In the genomic region with DNA sequence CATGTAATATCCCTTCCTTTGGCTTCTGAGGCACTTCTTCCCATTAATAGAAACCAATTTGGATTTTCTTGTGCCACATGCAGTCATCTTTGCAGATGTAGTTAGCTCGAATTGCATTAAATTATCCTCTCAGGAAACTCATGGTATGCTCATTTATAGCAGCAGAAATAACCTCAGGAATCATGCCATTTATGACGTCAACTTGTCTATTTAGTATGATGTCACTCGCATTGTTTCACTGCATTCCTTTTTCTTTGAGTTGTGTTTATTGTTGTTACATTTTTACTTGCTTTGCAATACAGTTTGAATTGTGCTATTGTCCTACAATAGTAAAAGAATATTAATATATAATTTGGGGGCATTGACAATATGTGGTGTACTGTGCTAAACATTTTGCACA, we compare ENCODE assay signal across 14 cellular contexts.
A peak's percentile ranks its signal among the peaks of the same experiment; 100 is the strongest.
DNase-seq lines count a peak whose midpoint lies in the region; TF ChIP-seq lines count a peak whose summit lies in the region.
"Had no signal": no experiment of that assay in that cellular context is flagged by ENCODE, and none has a peak within 500 bp of the region (broad histone marks: within the 10 kb centered on the region; RNA-seq: fewer than 3 reads in every experiment).

No MANE protein-coding gene starts in this region.

- no peaks in the 10 kb centered on the region for H3K36me3 Mint-ChIP-seq in brain
- H3K36me3 Mint-ChIP-seq: CD4-positive, CD25-positive, alpha-beta regulatory T cell had no signal

- no peak overlapping the region for H3K4me3 ChIP-seq in SJCRH30
- H3K4me3 ChIP-seq: BLaER1 treated with 17β-estradiol and CSF1 and Interleukin-3, amounts not matched to agents 10 nM and 100 nM; HAP-1 had no signal

- DNase-seq in EL (peak; percentile 7), SJCRH30 (peak in 1 of 2 experiments; percentile 24), fibroblast of peridontal ligament (ENCODE audit: extremely low read depth) (peak; percentile 22), NCI-H2107 (lab: John Stamatoyannopoulos, UW) (no peak), GM10248 (ENCODE audit: extremely low spot score) (no peak), NCI-H1105 (lab: John Stamatoyannopoulos, UW) (no peak)
- DNase-seq in stimulated activated CD4-positive, alpha-beta T cell treated with anti-CD3 and anti-CD28 coated beads, Interleukin-1b, Interleukin-23, amount 100 ng/mL, for 48 hours: no peak
- DNase-seq: ACHN; CD4-positive, CD25-positive, alpha-beta regulatory T cell; HFFc6 had no signal

- peaks cover 46% of the 10 kb centered on the region for H3K4me1 Mint-ChIP-seq in brain

- H3K36me3 ChIP-seq in SJCRH30: no peaks in the 10 kb centered on the region
- H3K36me3 ChIP-seq: BLaER1 treated with 17β-estradiol and CSF1 and Interleukin-3, amounts not matched to agents 10 nM and 100 nM; HAP-1 had no signal

- no peak overlapping the region for H3K4me3 Mint-ChIP-seq in brain
- H3K4me3 Mint-ChIP-seq: CD4-positive, CD25-positive, alpha-beta regulatory T cell; HFFc6 had no signal

- H3K9me3 Mint-ChIP-seq in brain: peaks cover 0 to 18% (median 2%) of the 10 kb centered on the region in 5 experiments
- H3K9me3 Mint-ChIP-seq: HFFc6 had no signal

- H3K27ac Mint-ChIP-seq in brain: peak overlapping the region in 3 of 5 experiments; percentile 26 to 89 (median 38)
- H3K27ac Mint-ChIP-seq: CD4-positive, CD25-positive, alpha-beta regulatory T cell; HFFc6 had no signal

- TF ChIP-seq CTCF in brain (conservative IDR thresholded peaks at IDR 0.05) (no peak), GM10248 (IDR thresholded peaks at IDR 0.05; ENCODE audit: control extremely low read depth, extremely low read depth, low read depth, missing control alignments) (no peak)

- POLR2A ChIA-PET in GM10248 (lab: Yijun Ruan, JAX): no interaction called here

- H3K27me3 Mint-ChIP-seq in brain: no peaks in the 10 kb centered on the region

- 0 out of 2 replicates have a peak, but pooled peaks cover 3% of the 10 kb centered on the region for H3K27me3 ChIP-seq in SJCRH30
- H3K27me3 ChIP-seq: BLaER1 treated with 17β-estradiol and CSF1 and Interleukin-3, amounts not matched to agents 10 nM and 100 nM had no signal

- CTCF ChIA-PET in GM10248 (lab: Yijun Ruan, JAX): interaction anchor here (1.7 kb wide), 1 partner anchor 10 kb away, joined by 6 read pairs; no protein-coding TSS in a partner anchor

- no peaks in the 10 kb centered on the region for H3K9me3 ChIP-seq in SJCRH30 (replicated peaks)
- H3K9me3 ChIP-seq: HAP-1 had no signal

- H3K4me1 ChIP-seq in SJCRH30: peaks cover 14% of the 10 kb centered on the region

- peak overlapping the region; percentile 43 for H3K27ac ChIP-seq in SJCRH30
- H3K27ac ChIP-seq: BLaER1 treated with 17β-estradiol and CSF1 and Interleukin-3, amounts not matched to agents 10 nM and 100 nM; HL-60 had no signal

Comparison
In these comparisons a context has a peak if more than half of its experiments do, and no peak if none do; other contexts are left out.
1. DNase-seq: peak in EL (single experiment) and fibroblast of peridontal ligament (single experiment); none in NCI-H2107 (single experiment), GM10248 (single experiment), NCI-H1105 (single experiment) and stimulated activated CD4-positive, alpha-beta T cell treated with anti-CD3 and anti-CD28 coated beads, Interleukin-1b, Interleukin-23, amount 100 ng/mL, for 48 hours (single experiment).